In genomic region chr11:69444381-69445130, GRCh38 we compare ENCODE assay signal across 8 cellular contexts. TPM values are rescaled to one million over a fixed set of nuclear protein-coding genes. Genes with fewer than 3 reads are reported as not detected.
DNase-seq lines count a peak whose midpoint lies in the region; ATAC-seq and TF ChIP-seq lines count a peak whose summit lies in the region.

No MANE protein-coding gene starts in this region.

- no peaks in the 10 kb centered on the region for H3K36me3 Mint-ChIP-seq in dendritic cell treated with granulocyte-macrophage colony-stimulating factor and Interleukin-4, amounts not matched to agents 40 ng/mL and 50 ng/mL, for 4 days (ENCODE audit: low read depth)

- WGBS in mesenchymal stem cell, result 48% methylated on average over 26 of the region's 32 CpGs

- H3K4me3 ChIP-seq in mesenchymal stem cell (ENCODE audit: insufficient read depth in 1 of 2, low read depth in 1 of 2, low read length in 2 of 2), result peak overlapping the region in 1 of 2 experiments; percentile 78
- no peak overlapping the region for H3K4me3 ChIP-seq in uterus

- no peaks in the 10 kb centered on the region for H3K36me3 ChIP-seq in mesenchymal stem cell (ENCODE audit: control insufficient read depth in 1 of 2, insufficient read depth in 2 of 2, low read depth in 1 of 2, low read length in 2 of 2)
- no peaks in the 10 kb centered on the region for H3K36me3 ChIP-seq in uterus

- no peak overlapping the region for H2BK5ac ChIP-seq in mesenchymal stem cell (ENCODE audit: low read depth, low read length, poor library complexity, severe bottlenecking)

- ATAC-seq in HG03469 (IDR thresholded peaks at IDR 0.05; ENCODE audit: unreplicated experiment), result no peak

- peak overlapping the region; percentile 99 to 100 for H2BK12ac ChIP-seq in mesenchymal stem cell (ENCODE audit: low read length in 2 of 2)

- H3K27me3 ChIP-seq in mesenchymal stem cell (ENCODE audit: control insufficient read depth in 1 of 2, insufficient read depth in 1 of 2, low read length in 2 of 2) (no peaks in the 10 kb centered on the region), uterus (no peaks in the 10 kb centered on the region)

- no peaks in the 10 kb centered on the region for H3K9me3 Mint-ChIP-seq in dendritic cell treated with granulocyte-macrophage colony-stimulating factor and Interleukin-4, amounts not matched to agents 40 ng/mL and 50 ng/mL, for 4 days

- H3K27ac Mint-ChIP-seq in dendritic cell treated with granulocyte-macrophage colony-stimulating factor and Interleukin-4, amounts not matched to agents 40 ng/mL and 50 ng/mL, for 4 days, result peak overlapping the region; percentile 87

- peaks cover 35% of the 10 kb centered on the region for H3K4me1 ChIP-seq in mesenchymal stem cell (ENCODE audit: control insufficient read depth, insufficient read depth, low read depth, low read length)
- H3K4me1 ChIP-seq in uterus, result peaks cover 8 to 18% of the 10 kb centered on the region in 2 donors

- H4K91ac ChIP-seq in mesenchymal stem cell (ENCODE audit: low read length), result peak overlapping the region; percentile 98

- TF ChIP-seq CTCF in uterus (IDR thresholded peaks at IDR 0.05) (no peak), GM13977 (IDR thresholded peaks at IDR 0.05; ENCODE audit: extremely low read depth, insufficient read depth, missing control alignments) (no peak)

- peak overlapping the region; percentile 57 for H3K4me3 Mint-ChIP-seq in dendritic cell treated with granulocyte-macrophage colony-stimulating factor and Interleukin-4, amounts not matched to agents 40 ng/mL and 50 ng/mL, for 4 days

- H2AFZ ChIP-seq in mesenchymal stem cell (ENCODE audit: low read depth, low read length), result no peak overlapping the region

- peak overlapping the region; percentile 72 for H2AK5ac ChIP-seq in mesenchymal stem cell (ENCODE audit: low read length, severe bottlenecking)

- H3K27ac ChIP-seq in mesenchymal stem cell (ENCODE audit: low read length, poor library complexity, severe bottlenecking), result peak overlapping the region; percentile 77
- H3K27ac ChIP-seq in uterus, result peak overlapping the region; percentile 70 to 73

- peaks cover 68% of the 10 kb centered on the region for H3K27me3 Mint-ChIP-seq in dendritic cell treated with granulocyte-macrophage colony-stimulating factor and Interleukin-4, amounts not matched to agents 40 ng/mL and 50 ng/mL, for 4 days

- peak overlapping the region; percentile 97 for H3K9ac ChIP-seq in mesenchymal stem cell (ENCODE audit: low read length)

- intact Hi-C loops in dendritic cell treated with granulocyte-macrophage colony-stimulating factor and Interleukin-4, amounts not matched to agents 40 ng/mL and 50 ng/mL, for 4 days (cut with micrococcal nuclease), result loop anchor here (2.0 to 10.0 kb wide), 3 partner anchors 90 to 190 kb away; no protein-coding TSS in a partner anchor
- intact Hi-C loops in uterus (cut with DNase I; ENCODE audit: low total_unique reads), result no loop called here

- H3K23ac ChIP-seq in mesenchymal stem cell (ENCODE audit: low read length in 2 of 2), result peak overlapping the region in 1 of 2 experiments; percentile 60

- H3K14ac ChIP-seq in mesenchymal stem cell (ENCODE audit: low read length in 2 of 2), result peak overlapping the region in 1 of 2 experiments; percentile 76

- DNase-seq in stimulated activated CD4-positive, alpha-beta T cell treated with anti-CD3 and anti-CD28 coated beads, Interleukin-15, amount 100 ng/mL, for 24 hours, result peak; percentile 14
- no peak for DNase-seq in stimulated activated CD4-positive, alpha-beta T cell treated with anti-CD3 and anti-CD28 coated beads, Interleukin-1b, Interleukin-23, amount 100 ng/mL, for 48 hours
- DNase-seq in mesenchymal stem cell (peak; percentile 98), uterus (peak; percentile 75 to 77), GM13977 (ENCODE audit: low spot score) (no peak), NCI-H1105 (lab: John Stamatoyannopoulos, UW) (no peak)

- peaks cover 71% of the 10 kb centered on the region for H3K4me1 Mint-ChIP-seq in dendritic cell treated with granulocyte-macrophage colony-stimulating factor and Interleukin-4, amounts not matched to agents 40 ng/mL and 50 ng/mL, for 4 days (ENCODE audit: low read depth)

- peak overlapping the region; percentile 94 for H2BK120ac ChIP-seq in mesenchymal stem cell (ENCODE audit: low read depth, low read length)

- H3K4me2 ChIP-seq in mesenchymal stem cell (ENCODE audit: low read length, poor library complexity, severe bottlenecking), result peak overlapping the region; percentile 23

- peak overlapping the region; percentile 95 for H2BK15ac ChIP-seq in mesenchymal stem cell (ENCODE audit: low read depth, poor library complexity, severe bottlenecking)

- H4K8ac ChIP-seq in mesenchymal stem cell (ENCODE audit: low read length), result peak overlapping the region; percentile 99

- peak overlapping the region; percentile 88 to 96 for H3K4ac ChIP-seq in mesenchymal stem cell (ENCODE audit: low read depth in 1 of 2, low read length in 2 of 2)

- TF ChIP-seq POLR2A in uterus (IDR thresholded peaks at IDR 0.05), result no peak

- in situ Hi-C loops in GM13977 (cut with MboI; ENCODE audit: low pct_unique_long_range_greater_than_20kb, low sequenced_read_pairs, unreplicated experiment), result no loop called here

- peak overlapping the region; percentile 99 for H3K18ac ChIP-seq in mesenchymal stem cell (ENCODE audit: low read depth in 1 of 2, low read length in 2 of 2)

- H3K9me3 ChIP-seq in mesenchymal stem cell (ENCODE audit: control insufficient read depth, low read length), result no peaks in the 10 kb centered on the region
- no peaks in the 10 kb centered on the region for H3K9me3 ChIP-seq in uterus

- no peaks in the 10 kb centered on the region for H3K79me1 ChIP-seq in mesenchymal stem cell (replicated peaks; ENCODE audit: low read length, poor library complexity, severe bottlenecking)

RNA-seq across cellular contexts. Expression of gene LINC01488, which starts 36.9 kb away (rescaled TPM):
- polyA plus RNA-seq in mesenchymal stem cell (2013, experiment 1 of 2), result not detected
- polyA plus RNA-seq in mesenchymal stem cell (2013, experiment 2 of 2), result not detected
- total RNA-seq in uterus, result not detected

Comparison
In these comparisons a context has a peak if more than half of its experiments do, and no peak if none do; other contexts are left out.
1. DNase-seq: peak in stimulated activated CD4-positive, alpha-beta T cell treated with anti-CD3 and anti-CD28 coated beads, Interleukin-15, amount 100 ng/mL, for 24 hours (single experiment), mesenchymal stem cell (single experiment) and uterus (2 of 2); none in stimulated activated CD4-positive, alpha-beta T cell treated with anti-CD3 and anti-CD28 coated beads, Interleukin-1b, Interleukin-23, amount 100 ng/mL, for 48 hours (single experiment), GM13977 (single experiment) and NCI-H1105 (single experiment).